ENCODE assay signal across 8 cellular contexts in the genomic region with DNA sequence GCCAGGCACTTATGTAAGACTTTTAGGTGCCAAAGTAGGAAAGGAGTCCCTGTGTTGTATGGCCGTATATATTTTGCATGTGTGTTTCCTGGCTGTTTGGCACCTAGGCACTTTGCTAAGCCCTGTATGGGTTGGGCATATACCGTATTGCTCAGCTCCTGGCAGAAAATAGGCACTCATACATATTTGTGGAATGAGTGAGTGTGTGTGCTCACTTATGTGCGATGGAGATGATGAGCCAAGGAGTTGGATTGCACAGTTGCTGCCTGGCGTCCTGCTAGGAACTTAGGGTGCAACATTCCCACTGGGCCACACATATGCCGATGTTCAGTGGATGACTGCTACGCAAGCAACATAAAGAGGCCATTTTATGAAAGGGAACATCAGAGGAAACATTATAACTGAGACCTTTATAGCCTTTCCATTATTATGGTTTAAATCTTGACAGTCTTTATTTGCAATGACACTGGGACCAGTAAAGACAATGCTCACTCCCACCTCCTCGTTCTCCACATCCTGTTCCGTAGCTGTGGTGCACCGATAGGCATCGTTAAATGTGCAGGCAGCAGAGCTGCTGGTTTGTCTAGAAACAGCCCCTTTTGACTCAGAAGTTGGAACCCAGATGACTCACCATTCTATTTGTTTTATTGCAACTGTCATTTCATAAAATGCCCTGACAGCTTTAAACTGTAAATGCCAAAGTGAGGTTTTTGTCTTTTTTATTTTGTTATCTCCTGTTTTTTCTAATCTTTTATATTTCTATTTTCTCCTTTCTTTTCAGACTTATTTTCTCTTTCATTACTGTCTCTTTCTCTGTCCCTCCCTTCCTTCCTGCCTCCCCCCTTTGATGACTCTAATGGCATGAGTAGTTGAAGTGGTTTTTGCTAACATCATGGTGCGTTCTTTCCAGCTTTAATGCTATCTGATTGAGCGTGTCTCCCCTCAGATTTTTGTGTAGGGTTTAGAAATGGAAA. TPM values are rescaled to one million over a fixed set of nuclear protein-coding genes. Genes with fewer than 3 reads are reported as not detected.
DNase-seq lines count a peak whose midpoint lies in the region; ATAC-seq and TF ChIP-seq lines count a peak whose summit lies in the region.

No MANE protein-coding gene starts in this region.

- CTCF ChIA-PET in BJ (lab: Yijun Ruan, JAX), result interaction anchor here (0.6 to 9.4 kb wide), 4 partner anchors 9 to 357 kb away, joined by 3 to 99 read pairs (median 12); no protein-coding TSS in a partner anchor

- H3K36me3 ChIP-seq in BJ (ENCODE audit: control insufficient read depth, insufficient read depth, low read length), result no peaks in the 10 kb centered on the region

- TF ChIP-seq CTCF in BJ (IDR thresholded peaks at IDR 0.05; ENCODE audit: insufficient read depth, low read depth, low read length), result no peak

- POLR2A ChIA-PET in BJ (lab: Charles Lee), result no interaction called here

- DNase-seq in BJ (ENCODE audit: low read depth) (peak; percentile 42), T-helper 22 cell (ENCODE audit: low read depth) (peak; percentile 68), middle frontal gyrus (ENCODE audit: extremely low spot score, low spot score) (peak; percentile 12)
- peak; percentile 77 for DNase-seq in stimulated activated naive CD8-positive, alpha-beta T cell treated with anti-CD3 and anti-CD28 coated beads, Interleukin-15, Interleukin-2, amounts not matched to agents 100 U/mL and 50 U/mL, for 24 hours

- H3K27ac ChIP-seq in angular gyrus (ENCODE audit: low read depth, low read length), result peak overlapping the region; percentile 50

- no peak overlapping the region for H3K4me3 ChIP-seq in BJ (ENCODE audit: low read depth, low read length)

- peak; percentile 76 for ATAC-seq in GM19372 (IDR thresholded peaks at IDR 0.05; ENCODE audit: low read depth, unreplicated experiment)
- ATAC-seq in HG03460 (IDR thresholded peaks at IDR 0.05; ENCODE audit: unreplicated experiment), result peak; percentile 91
- ATAC-seq in stimulated activated naive CD8-positive, alpha-beta T cell treated with anti-CD3 and anti-CD28 coated beads, Interleukin-15, Interleukin-2, amounts not matched to agents 100 U/mL and 50 U/mL, for 24 hours, result peak; percentile 98
- no peak for ATAC-seq in HG03469 (IDR thresholded peaks at IDR 0.05; ENCODE audit: unreplicated experiment)

- no peaks in the 10 kb centered on the region for H3K27me3 ChIP-seq in BJ (ENCODE audit: control insufficient read depth, insufficient read depth, low read length)

RNA-seq across cellular contexts. Expression of a gene that starts 36.1 kb away (rescaled TPM):
- 3.3 and 10.1 TPM in 2 replicates for polyA plus RNA-seq in BJ (2011; rRNA removed)
- polyA minus RNA-seq in BJ (2011; rRNA and poly(A)+ RNA removed), result 4.8 and 5.7 TPM in 2 replicates

RNA-seq across cellular contexts. Expression of a gene that starts 38.5 kb away (rescaled TPM):
- polyA plus RNA-seq in BJ (2011; rRNA removed), result 33.2 and 33.8 TPM in 2 replicates
- 23.5 and 31.6 TPM in 2 replicates for polyA minus RNA-seq in BJ (2011; rRNA and poly(A)+ RNA removed)

Comparison
In these comparisons a context has a peak if more than half of its experiments do, and no peak if none do; other contexts are left out.
1. DNase-seq: peak in every context shown above with its lines; median percentile 77 in stimulated activated naive CD8-positive, alpha-beta T cell treated with anti-CD3 and anti-CD28 coated beads, Interleukin-15, Interleukin-2, amounts not matched to agents 100 U/mL and 50 U/mL, for 24 hours; 68 in T-helper 22 cell; 42 in BJ; 12 in middle frontal gyrus.